16 cellular contexts compared by ENCODE assay signal in genomic region chr11:123671534-123671933, GRCh38. TPM values are rescaled to one million over a fixed set of nuclear protein-coding genes. Genes with fewer than 3 reads are reported as not detected.
DNase-seq lines count a peak whose midpoint lies in the region; ATAC-seq, FAIRE-seq and TF ChIP-seq lines count a peak whose summit lies in the region.
"Had no signal": no experiment of that assay in that cellular context is flagged by ENCODE, and none has a peak within 500 bp of the region (broad histone marks: within the 10 kb centered on the region; RNA-seq: fewer than 3 reads in every experiment).

No MANE protein-coding gene starts in this region.

- no peak overlapping the region for H3K27ac Mint-ChIP-seq in stimulated activated naive B cell treated with anti-CD40 and anti-IgM and Interleukin-4, amounts not matched to agents 10 μg/mL and 1 μg/mL and 100 μg/mL, for 72 hours

- no peaks in the 10 kb centered on the region for H3K4me1 ChIP-seq in parathyroid adenoma
- no peaks in the 10 kb centered on the region for H3K4me1 ChIP-seq in mucosa of descending colon (ENCODE audit: low read depth)
- H3K4me1 ChIP-seq: BLaER1 had no signal

- H3K4me1 Mint-ChIP-seq in stimulated activated naive B cell treated with anti-CD40 and anti-IgM and Interleukin-4, amounts not matched to agents 10 μg/mL and 1 μg/mL and 100 μg/mL, for 72 hours: no peaks in the 10 kb centered on the region

- H3K4me3 ChIP-seq in parathyroid adenoma (ENCODE audit: low read depth, low read length) (no peak overlapping the region), mucosa of descending colon (no peak overlapping the region)
- H3K4me3 ChIP-seq: BLaER1, GM12878, GM23248 had no signal

- H3K36me3 ChIP-seq in parathyroid adenoma (ENCODE audit: control insufficient read depth, insufficient read depth, low read length): no peaks in the 10 kb centered on the region
- no peaks in the 10 kb centered on the region for H3K36me3 ChIP-seq in mucosa of descending colon (ENCODE audit: low read depth)
- H3K36me3 ChIP-seq: BLaER1 had no signal

- H3K9ac ChIP-seq in parathyroid adenoma: no peak overlapping the region
- H3K9ac ChIP-seq: BLaER1, GM23248 had no signal

- intact Hi-C loops in head of caudate nucleus (cut with DNase I) (no loop called here), mucosa of descending colon (cut with DNase I, micrococcal nuclease) (no loop called here)

- no peaks in the 10 kb centered on the region for H3K9me3 Mint-ChIP-seq in stimulated activated naive B cell treated with anti-CD40 and anti-IgM and Interleukin-4, amounts not matched to agents 10 μg/mL and 1 μg/mL and 100 μg/mL, for 72 hours
- H3K9me3 Mint-ChIP-seq: H9 had no signal

- H2AFZ ChIP-seq in parathyroid adenoma: peak overlapping the region; percentile 58
- H2AFZ ChIP-seq: GM23248 had no signal

- peak; percentile 32 for DNase-seq in Ammon's horn (ENCODE audit: low spot score)
- DNase-seq in NCI-H526 treated with DMSO at 0.1 percent for 48 hours (lab: John Stamatoyannopoulos, UW): peak; percentile 76
- DNase-seq in head of caudate nucleus: peak in 29 of 42 donors; percentile 13 to 79 (median 42)
- no peak for DNase-seq in mucosa of descending colon
- no peak for DNase-seq in stimulated activated naive B cell treated with anti-CD40 and anti-IgM and Interleukin-4, amounts not matched to agents 10 μg/mL and 1 μg/mL and 100 μg/mL, for 72 hours
- DNase-seq in RCC 7860 (ENCODE audit: low spot score): no peak
- DNase-seq: DMS53, GM23248, H9 had no signal

- FAIRE-seq in RCC 7860 (lab: Jason Lieb, UNC): no peak
- FAIRE-seq: GM12878, GM18507 had no signal

- H3K27me3 Mint-ChIP-seq in stimulated activated naive B cell treated with anti-CD40 and anti-IgM and Interleukin-4, amounts not matched to agents 10 μg/mL and 1 μg/mL and 100 μg/mL, for 72 hours: peaks cover 9 to 13% of the 10 kb centered on the region in 2 donors

- no peak overlapping the region for H3K4me3 Mint-ChIP-seq in stimulated activated naive B cell treated with anti-CD40 and anti-IgM and Interleukin-4, amounts not matched to agents 10 μg/mL and 1 μg/mL and 100 μg/mL, for 72 hours
- H3K4me3 Mint-ChIP-seq: H9 had no signal

- H3K27ac ChIP-seq in parathyroid adenoma: peak overlapping the region; percentile 7
- H3K27ac ChIP-seq: 22Rv1, BLaER1, GM23248, HL-60 had no signal

- ATAC-seq in mucosa of descending colon: no peak
- no peak for ATAC-seq in stimulated activated naive B cell treated with anti-CD40 and anti-IgM and Interleukin-4, amounts not matched to agents 10 μg/mL and 1 μg/mL and 100 μg/mL, for 72 hours (replicated peaks)
- ATAC-seq in HG03159 (IDR thresholded peaks at IDR 0.05; ENCODE audit: unreplicated experiment): no peak
- ATAC-seq: GM12878 had no signal

- H3K9me3 ChIP-seq in parathyroid adenoma (ENCODE audit: control insufficient read depth, low read length) (no peaks in the 10 kb centered on the region), mucosa of descending colon (no peaks in the 10 kb centered on the region)
- H3K9me3 ChIP-seq: BLaER1 had no signal

- TF ChIP-seq CTCF in parathyroid adenoma (IDR thresholded peaks at IDR 0.05) (no peak), mucosa of descending colon (IDR thresholded peaks at IDR 0.05) (no peak)

- no peak overlapping the region for H3K4me2 ChIP-seq in parathyroid adenoma (ENCODE audit: low read length)
- H3K4me2 ChIP-seq: BLaER1 had no signal

- H3K79me2 ChIP-seq in parathyroid adenoma: no peaks in the 10 kb centered on the region

- H3K27me3 ChIP-seq in parathyroid adenoma (ENCODE audit: control insufficient read depth, insufficient read depth, low read length): no peaks in the 10 kb centered on the region
- H3K27me3 ChIP-seq: BLaER1 had no signal

- H3K36me3 Mint-ChIP-seq in stimulated activated naive B cell treated with anti-CD40 and anti-IgM and Interleukin-4, amounts not matched to agents 10 μg/mL and 1 μg/mL and 100 μg/mL, for 72 hours: no peaks in the 10 kb centered on the region

RNA-seq across cellular contexts. Expression of gene SCN3B, which starts 17.1 kb away (rescaled TPM):
- total RNA-seq in mucosa of descending colon: 1 to 10 TPM in 2 of 3 donors, under 1 TPM in 1; 0.29 to 2.6 (median 2.0) TPM
- total RNA-seq: GM12878, GM23248 had no signal

Comparison
In these comparisons a context has a peak if more than half of its experiments do, and no peak if none do; other contexts are left out.
1. DNase-seq: peak in Ammon's horn (single experiment), NCI-H526 treated with DMSO at 0.1 percent for 48 hours (single experiment) and head of caudate nucleus (29 of 42); none in mucosa of descending colon (0 of 3), stimulated activated naive B cell treated with anti-CD40 and anti-IgM and Interleukin-4, amounts not matched to agents 10 μg/mL and 1 μg/mL and 100 μg/mL, for 72 hours (single experiment) and RCC 7860 (single experiment).